Comparison of ENCODE assay signal across 27 cellular contexts in genomic region chr20:57968111-57968510, GRCh38.
"Had no signal": no experiment of that assay in that cellular context is flagged by ENCODE, and none has a peak within 500 bp of the region (broad histone marks: within the 10 kb centered on the region; RNA-seq: fewer than 3 reads in every experiment).

No MANE protein-coding gene starts in this region.

- H3K4me1 ChIP-seq: colonic mucosa, foreskin keratinocyte, lower lobe of right lung, neural progenitor cell, parathyroid adenoma, right lobe of liver, upper lobe of right lung, uterus had no signal

- H3K9me3 ChIP-seq: colonic mucosa, lower lobe of right lung, mucosa of descending colon, right lobe of liver, thoracic aorta, tibial nerve, upper lobe of right lung, uterus had no signal

- H3K27ac Mint-ChIP-seq: immature natural killer cell; memory B cell; mesothelial cell of epicardium; naive B cell; natural killer cell treated with Interleukin-12 subunit alpha and Interleukin-12 subunit beta and Interleukin-15 and Interleukin-18, amount 100 ng/mL, for 72 hours; neural progenitor cell; progenitor cell of endocrine pancreas; stimulated activated naive B cell treated with anti-CD40 and anti-IgM and Interleukin-4, amounts not matched to agents 10 μg/mL and 1 μg/mL and 100 μg/mL, for 72 hours; stimulated activated naive CD8-positive, alpha-beta T cell treated with anti-CD3 and anti-CD28 coated beads, Interleukin-15, Interleukin-2, amounts not matched to agents 100 ng/mL and 50 ng/mL, for 24 hours had no signal

- H3K9me3 Mint-ChIP-seq: immature natural killer cell; natural killer cell treated with Interleukin-12 subunit alpha and Interleukin-12 subunit beta and Interleukin-15 and Interleukin-18, amount 100 ng/mL, for 72 hours; neural progenitor cell; stimulated activated naive CD8-positive, alpha-beta T cell treated with anti-CD3 and anti-CD28 coated beads, Interleukin-15, Interleukin-2, amounts not matched to agents 100 ng/mL and 50 ng/mL, for 24 hours had no signal

- H3K36me3 Mint-ChIP-seq: immature natural killer cell; memory B cell; mesothelial cell of epicardium; naive B cell; natural killer cell treated with Interleukin-12 subunit alpha and Interleukin-12 subunit beta and Interleukin-15 and Interleukin-18, amount 100 ng/mL, for 72 hours; neural progenitor cell; stimulated activated naive B cell treated with anti-CD40 and anti-IgM and Interleukin-4, amounts not matched to agents 10 μg/mL and 1 μg/mL and 100 μg/mL, for 72 hours had no signal

- H3K27me3 ChIP-seq: colonic mucosa, neural progenitor cell, right lobe of liver, tibial nerve, uterus had no signal

- DNase-seq: colonic mucosa; dermis blood vessel endothelial cell; effector memory CD4-positive, alpha-beta T cell; hypothalamus; immature natural killer cell; left ventricle myocardium superior; lower lobe of right lung; mucosa of descending colon; naive B cell; right lobe of liver; small intestine; stimulated activated CD4-positive, alpha-beta T cell treated with anti-CD3 and anti-CD28 coated beads, Interleukin-15, amount 100 ng/mL, for 24 hours; stimulated activated CD4-positive, alpha-beta T cell treated with anti-CD3 and anti-CD28 coated beads, Interleukin-2, amount 100 ng/mL, for 48 hours; stimulated activated naive B cell treated with anti-CD40 and anti-IgM and Interleukin-4, amounts not matched to agents 10 μg/mL and 1 μg/mL and 100 μg/mL, for 72 hours; upper lobe of right lung; uterus had no signal

- H3K4me3 ChIP-seq: colonic mucosa, esophagus muscularis mucosa, lower lobe of right lung, mucosa of descending colon, neural progenitor cell, right lobe of liver, thoracic aorta, tibial nerve, upper lobe of right lung, uterus had no signal

- H3K4me3 Mint-ChIP-seq: memory B cell; mesothelial cell of epicardium; naive B cell; natural killer cell treated with Interleukin-12 subunit alpha and Interleukin-12 subunit beta and Interleukin-15 and Interleukin-18, amount 100 ng/mL, for 72 hours; neural progenitor cell; stimulated activated naive B cell treated with anti-CD40 and anti-IgM and Interleukin-4, amounts not matched to agents 10 μg/mL and 1 μg/mL and 100 μg/mL, for 72 hours; stimulated activated naive CD8-positive, alpha-beta T cell treated with anti-CD3 and anti-CD28 coated beads, Interleukin-15, Interleukin-2, amounts not matched to agents 100 ng/mL and 50 ng/mL, for 24 hours had no signal

- H3K4me1 Mint-ChIP-seq: immature natural killer cell; memory B cell; naive B cell; stimulated activated naive B cell treated with anti-CD40 and anti-IgM and Interleukin-4, amounts not matched to agents 10 μg/mL and 1 μg/mL and 100 μg/mL, for 72 hours had no signal

- H3K36me3 ChIP-seq: colonic mucosa, esophagus muscularis mucosa, lower lobe of right lung, neural progenitor cell, right lobe of liver, thoracic aorta, tibial nerve, upper lobe of right lung, uterus had no signal
